ENCODE assay signal across 19 cellular contexts in the genomic region with DNA sequence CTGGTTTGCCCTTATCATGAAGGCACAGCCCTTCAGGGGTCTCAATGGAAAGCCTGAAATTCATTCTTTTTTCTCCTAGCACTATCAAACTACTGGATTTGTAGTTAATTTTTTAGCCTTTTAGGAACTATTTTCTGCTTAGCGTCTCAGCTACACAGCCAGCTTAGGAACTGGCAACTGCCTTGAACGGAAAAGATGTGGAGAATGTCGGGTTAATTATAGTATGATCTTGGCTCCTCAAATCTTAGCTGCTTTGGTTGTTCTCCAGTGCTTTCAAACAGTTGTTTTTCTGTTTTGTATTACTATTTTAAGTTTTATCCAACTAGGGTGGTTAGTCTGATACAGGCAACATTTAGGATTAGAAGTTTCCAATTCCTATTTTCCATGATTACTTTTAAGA.
"Had no signal": no experiment of that assay in that cellular context is flagged by ENCODE, and none has a peak within 500 bp of the region (broad histone marks: within the 10 kb centered on the region; RNA-seq: fewer than 3 reads in every experiment).

No MANE protein-coding gene starts in this region.

- H3K27ac ChIP-seq: breast epithelium, parathyroid adenoma, SK-N-MC, VCaP had no signal

- H3K36me3 ChIP-seq: breast epithelium had no signal

- ATAC-seq: activated CD8-positive, alpha-beta T cell treated with anti-CD3 and anti-CD28 coated beads, Interleukin-2, amount 10 ng/mL, durations not matched to agents 7 days and 5 days; activated T-helper 17 cell treated with anti-CD3 and anti-CD28 coated beads, Interleukin-2, amount 50 U/mL, for 72 hours; sciatic nerve had no signal

- H3K9me3 ChIP-seq: breast epithelium, testis had no signal

- H3K27me3 ChIP-seq: breast epithelium, testis had no signal

- H3K4me1 ChIP-seq: breast epithelium, parathyroid adenoma, testis had no signal

- H3K4me3 ChIP-seq: breast epithelium, SK-N-MC, testis had no signal

- DNase-seq: activated CD4-positive, alpha-beta T cell treated with anti-CD3 and anti-CD28 coated beads, Interleukin-2, amount 50 U/mL, for 1 hour; activated CD4-positive, CD25-positive, alpha-beta regulatory T cell treated with anti-CD3 and anti-CD28 coated beads, Interleukin-2, amount 50 U/mL, for 72 hours; activated CD8-positive, alpha-beta T cell treated with anti-CD3 and anti-CD28 coated beads, Interleukin-2, amount 10 ng/mL, durations not matched to agents 7 days and 5 days; activated naive CD8-positive, alpha-beta T cell treated with anti-CD3 and anti-CD28 coated beads for 36 hours; cerebellar nuclear complex; cortex of kidney; kidney glomerular epithelial cell; midbrain; nucleus accumbens; stimulated activated CD4-positive, alpha-beta T cell treated with anti-CD3 and anti-CD28 coated beads, Interleukin-4, amount 100 ng/mL, for 1 hour; stimulated activated naive CD4-positive, alpha-beta T cell; SW 1271; testis had no signal
